8 cellular contexts compared by ENCODE assay signal in genomic region chr22:20981787-20982562, GRCh38. TPM values are rescaled to one million over a fixed set of nuclear protein-coding genes. Genes with fewer than 3 reads are reported as not detected.
DNase-seq lines count a peak whose midpoint lies in the region; ATAC-seq and TF ChIP-seq lines count a peak whose summit lies in the region.

TSS of gene LZTR1 (plus strand) at chr22:20982297. CDS start at chr22:20982372, 75 bp downstream.

- H3K36me3 Mint-ChIP-seq in activated CD4-positive, alpha-beta T cell treated with anti-CD3 and anti-CD28 coated beads, Interleukin-2, amount 10 ng/mL, durations not matched to agents 7 days and 5 days (ENCODE audit: low read depth): peaks cover 12% of the 10 kb centered on the region

- DNase-seq in AG09319 (ENCODE audit: extremely low read depth, low read depth): peak; percentile 59
- peak; percentile 61 for DNase-seq in NCI-H226
- DNase-seq in activated CD4-positive, alpha-beta T cell treated with anti-CD3 and anti-CD28 coated beads, Interleukin-2, amount 10 ng/mL, durations not matched to agents 7 days and 5 days: peak; percentile 66
- peak; percentile 78 for DNase-seq in cortex of kidney (lab: John Stamatoyannopoulos, UW)
- peak; percentile 92 for DNase-seq in left lobe of liver (ENCODE audit: low spot score)
- DNase-seq in stimulated activated CD4-positive, alpha-beta T cell treated with anti-CD3 and anti-CD28 coated beads, Interleukin-2, amount 100 ng/mL, for 24 hours: peak; percentile 75 to 80

- no peaks in the 10 kb centered on the region for H3K27me3 Mint-ChIP-seq in activated CD4-positive, alpha-beta T cell treated with anti-CD3 and anti-CD28 coated beads, Interleukin-2, amount 10 ng/mL, durations not matched to agents 7 days and 5 days

- CTCF ChIA-PET in activated CD4-positive, alpha-beta T cell treated with anti-CD3 and anti-CD28 coated beads, Interleukin-2, amount 10 ng/mL, durations not matched to agents 7 days and 5 days (lab: Charles Lee): interaction anchor here (0.7 to 1.8 kb wide), 8 partner anchors 9 to 121 kb away, joined by 3 to 7 read pairs (median 3); partner anchors contain the start of gene CRKL

- peak within 1 kb of the TSS; percentile 90 for H3K27ac Mint-ChIP-seq in activated CD4-positive, alpha-beta T cell treated with anti-CD3 and anti-CD28 coated beads, Interleukin-2, amount 10 ng/mL, durations not matched to agents 7 days and 5 days

- POLR2A ChIA-PET in activated CD4-positive, alpha-beta T cell treated with anti-CD3 and anti-CD28 coated beads, Interleukin-2, amount 10 ng/mL, durations not matched to agents 7 days and 5 days (lab: Charles Lee): interaction anchor here (0.6 kb wide), 1 partner anchor 21 kb away, joined by 4 read pairs; no protein-coding TSS in a partner anchor

- ATAC-seq in GM18861 (IDR thresholded peaks at IDR 0.05; ENCODE audit: unreplicated experiment) (peak; percentile 57), HG03095 (IDR thresholded peaks at IDR 0.05; ENCODE audit: unreplicated experiment) (peak; percentile 68), left lobe of liver (peak; percentile 87)

- TF ChIP-seq CTCF in AG09319 (IDR thresholded peaks at IDR 0.05; ENCODE audit: low read depth, low read length): peak; percentile 46

- peaks cover 39% of the 10 kb centered on the region for H3K4me1 Mint-ChIP-seq in activated CD4-positive, alpha-beta T cell treated with anti-CD3 and anti-CD28 coated beads, Interleukin-2, amount 10 ng/mL, durations not matched to agents 7 days and 5 days

- H3K4me3 Mint-ChIP-seq in activated CD4-positive, alpha-beta T cell treated with anti-CD3 and anti-CD28 coated beads, Interleukin-2, amount 10 ng/mL, durations not matched to agents 7 days and 5 days: peak within 1 kb of the TSS; percentile 84

- H3K9me3 Mint-ChIP-seq in activated CD4-positive, alpha-beta T cell treated with anti-CD3 and anti-CD28 coated beads, Interleukin-2, amount 10 ng/mL, durations not matched to agents 7 days and 5 days: peaks cover 10% of the 10 kb centered on the region

RNA-seq across cellular contexts. Expression of gene LZTR1, which starts in this region (rescaled TPM):
- total RNA-seq in activated CD4-positive, alpha-beta T cell treated with anti-CD3 and anti-CD28 coated beads, Interleukin-2, amount 10 ng/mL, durations not matched to agents 7 days and 5 days: 10 to 100 TPM; 62.0 to 66.4 TPM
- 36.7 TPM for total RNA-seq in left lobe of liver

Comparison
In these comparisons a context has a peak if more than half of its experiments do, and no peak if none do; other contexts are left out.
1. Peak in every context shown above with its lines: DNase-seq and ATAC-seq.